Comparison of ENCODE assay signal across 29 cellular contexts in the genomic region with DNA sequence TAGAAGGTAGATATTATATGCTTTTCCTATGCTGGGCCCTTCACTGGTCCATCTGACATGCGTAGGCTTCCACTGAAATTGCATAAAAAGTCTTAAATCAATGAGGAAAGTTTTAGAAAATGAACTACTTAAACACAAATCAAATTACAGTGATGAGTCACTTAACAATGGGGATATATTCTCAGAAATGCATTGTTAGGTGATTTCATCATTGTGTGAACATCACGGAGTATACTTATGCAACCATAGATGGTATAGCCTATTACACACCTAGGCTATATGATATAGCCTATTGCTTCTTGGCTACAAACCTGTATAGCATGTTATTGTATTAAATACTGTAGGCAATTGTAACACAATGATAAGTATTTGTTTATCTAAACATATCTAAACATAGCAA. TPM values are rescaled to one million over a fixed set of nuclear protein-coding genes. Genes with fewer than 3 reads are reported as not detected.
DNase-seq lines count a peak whose midpoint lies in the region; ATAC-seq and TF ChIP-seq lines count a peak whose summit lies in the region.
"Had no signal": no experiment of that assay in that cellular context is flagged by ENCODE, and none has a peak within 500 bp of the region (broad histone marks: within the 10 kb centered on the region; RNA-seq: fewer than 3 reads in every experiment).

No MANE protein-coding gene starts in this region.

- H4K20me1 ChIP-seq in GM23338 (replicated peaks; ENCODE audit: insufficient read depth): no peaks in the 10 kb centered on the region

- H3K27me3 Mint-ChIP-seq in activated CD4-positive, alpha-beta memory T cell treated with anti-CD3 and anti-CD28 coated beads for 36 hours: no peaks in the 10 kb centered on the region
- no peaks in the 10 kb centered on the region for H3K27me3 Mint-ChIP-seq in activated CD4-positive, alpha-beta memory T cell treated with anti-CD3 and anti-CD28 coated beads, Interleukin-2, amount 10 ng/mL, durations not matched to agents 7 days and 5 days
- H3K27me3 Mint-ChIP-seq in GM23338 (ENCODE audit: insufficient read depth, low read depth, poor library complexity) (no peaks in the 10 kb centered on the region), activated B cell treated with CpG ODN at 0.5 μM for 24 hours (no peaks in the 10 kb centered on the region)
- H3K27me3 Mint-ChIP-seq: activated CD4-positive, alpha-beta T cell treated with anti-CD3 and anti-CD28 coated beads, Interleukin-2, amount 10 ng/mL, durations not matched to agents 24 days and 14 days had no signal

- no peaks in the 10 kb centered on the region for H3K36me3 ChIP-seq in GM23338 (ENCODE audit: insufficient read depth)
- H3K36me3 ChIP-seq: pancreas had no signal

- H2AFZ ChIP-seq in GM23338: no peak overlapping the region

- intact Hi-C loops in activated CD4-positive, alpha-beta memory T cell treated with anti-CD3 and anti-CD28 coated beads for 36 hours (cut with micrococcal nuclease): no loop called here
- intact Hi-C loops in activated B cell treated with CpG ODN at 0.5 μM for 24 hours (cut with micrococcal nuclease): no loop called here

- H3K27ac Mint-ChIP-seq in activated CD4-positive, alpha-beta memory T cell treated with anti-CD3 and anti-CD28 coated beads for 36 hours: peak overlapping the region; percentile 26
- no peak overlapping the region for H3K27ac Mint-ChIP-seq in activated CD4-positive, alpha-beta memory T cell treated with anti-CD3 and anti-CD28 coated beads, Interleukin-2, amount 10 ng/mL, durations not matched to agents 7 days and 5 days
- H3K27ac Mint-ChIP-seq in GM23338 (peak overlapping the region; percentile 35; the same call in 1 of the 2 replicates), activated B cell treated with CpG ODN at 0.5 μM for 24 hours (peak overlapping the region; percentile 75)
- H3K27ac Mint-ChIP-seq: activated CD4-positive, alpha-beta T cell treated with anti-CD3 and anti-CD28 coated beads, Interleukin-2, amount 10 ng/mL, durations not matched to agents 24 days and 14 days; activated T-helper 2 cell treated with anti-CD3 and anti-CD28 coated beads, Interferon-gamma antibody, Interleukin-2, Interleukin-4, amounts not matched to agents 10 μg/mL and 5 μg/mL and 100 μg/mL, durations not matched to agents 14 hours and 24 hours and 36 hours; endodermal cell; nephron progenitor cell; T-helper 1 cell treated with Interleukin-12 subunit alpha and Interleukin-12 subunit beta and Interleukin-4 antibody, amounts not matched to agents 30 μg/mL and 1 μg/mL, for 36 hours had no signal

- no peak overlapping the region for H3K4me2 ChIP-seq in GM23338
- H3K4me2 ChIP-seq: A549 had no signal

- ATAC-seq in GM23338: no peak
- no peak for ATAC-seq in activated B cell treated with CpG ODN at 0.5 μM for 24 hours (ENCODE audit: low read depth)
- peak; percentile 90 for ATAC-seq in foreskin keratinocyte
- ATAC-seq in GM18520 (IDR thresholded peaks at IDR 0.05; ENCODE audit: unreplicated experiment): no peak
- ATAC-seq: A549, HCT116, left lobe of liver, pancreas, right cardiac atrium had no signal

- H3K4me1 ChIP-seq in GM23338 (ENCODE audit: insufficient read depth): no peaks in the 10 kb centered on the region
- H3K4me1 ChIP-seq in foreskin keratinocyte: peaks cover 3% of the 10 kb centered on the region
- H3K4me1 ChIP-seq: A549, pancreas had no signal

- no peaks in the 10 kb centered on the region for H3F3A ChIP-seq in GM23338 (replicated peaks; ENCODE audit: low read depth)

- H3K27ac ChIP-seq in GM23338 (ENCODE audit: low read depth): no peak overlapping the region
- H3K27ac ChIP-seq in foreskin keratinocyte: no peak overlapping the region
- H3K27ac ChIP-seq: A549, pancreas had no signal

- H3K4me3 ChIP-seq in GM23338: no peak overlapping the region
- H3K4me3 ChIP-seq: A549, pancreas had no signal

- H3K27me3 ChIP-seq in GM23338 (ENCODE audit: insufficient read depth) (no peaks in the 10 kb centered on the region), foreskin keratinocyte (no peaks in the 10 kb centered on the region)
- H3K27me3 ChIP-seq: pancreas had no signal

- CTCF ChIA-PET in activated CD4-positive, alpha-beta memory T cell treated with anti-CD3 and anti-CD28 coated beads for 36 hours (lab: Charles Lee): interaction anchor here (0.7 to 1.3 kb wide), 2 partner anchors 23 to 177 kb away, joined by 3 read pairs; no protein-coding TSS in a partner anchor
- CTCF ChIA-PET in activated CD4-positive, alpha-beta memory T cell treated with anti-CD3 and anti-CD28 coated beads, Interleukin-2, amount 10 ng/mL, durations not matched to agents 7 days and 5 days (lab: Charles Lee): no interaction called here
- CTCF ChIA-PET in activated B cell treated with CpG ODN at 0.5 μM for 24 hours (lab: Charles Lee): interaction anchor here (1.8 kb wide), 1 partner anchor 11 kb away, joined by 5 read pairs; no protein-coding TSS in a partner anchor

- no peaks in the 10 kb centered on the region for H3K79me2 ChIP-seq in GM23338 (replicated peaks; ENCODE audit: insufficient read depth)

- no peaks in the 10 kb centered on the region for H3K9me3 Mint-ChIP-seq in activated CD4-positive, alpha-beta memory T cell treated with anti-CD3 and anti-CD28 coated beads for 36 hours
- H3K9me3 Mint-ChIP-seq in activated CD4-positive, alpha-beta memory T cell treated with anti-CD3 and anti-CD28 coated beads, Interleukin-2, amount 10 ng/mL, durations not matched to agents 7 days and 5 days: no peaks in the 10 kb centered on the region
- no peaks in the 10 kb centered on the region for H3K9me3 Mint-ChIP-seq in GM23338
- no peaks in the 10 kb centered on the region for H3K9me3 Mint-ChIP-seq in activated B cell treated with CpG ODN at 0.5 μM for 24 hours
- H3K9me3 Mint-ChIP-seq: activated CD4-positive, alpha-beta T cell treated with anti-CD3 and anti-CD28 coated beads, Interleukin-2, amount 10 ng/mL, durations not matched to agents 24 days and 14 days; activated T-helper 2 cell treated with anti-CD3 and anti-CD28 coated beads, Interferon-gamma antibody, Interleukin-2, Interleukin-4, amounts not matched to agents 10 μg/mL and 5 μg/mL and 100 μg/mL, durations not matched to agents 14 hours and 24 hours and 36 hours; endodermal cell; nephron progenitor cell; T-helper 1 cell treated with Interleukin-12 subunit alpha and Interleukin-12 subunit beta and Interleukin-4 antibody, amounts not matched to agents 30 μg/mL and 1 μg/mL, for 36 hours had no signal

- no peak overlapping the region for H3K4me3 Mint-ChIP-seq in activated CD4-positive, alpha-beta memory T cell treated with anti-CD3 and anti-CD28 coated beads for 36 hours
- H3K4me3 Mint-ChIP-seq in activated CD4-positive, alpha-beta memory T cell treated with anti-CD3 and anti-CD28 coated beads, Interleukin-2, amount 10 ng/mL, durations not matched to agents 7 days and 5 days: no peak overlapping the region
- H3K4me3 Mint-ChIP-seq in GM23338 (no peak overlapping the region), activated B cell treated with CpG ODN at 0.5 μM for 24 hours (no peak overlapping the region)
- H3K4me3 Mint-ChIP-seq: activated CD4-positive, alpha-beta T cell treated with anti-CD3 and anti-CD28 coated beads, Interleukin-2, amount 10 ng/mL, durations not matched to agents 24 days and 14 days; endodermal cell; nephron progenitor cell; T-helper 1 cell treated with Interleukin-12 subunit alpha and Interleukin-12 subunit beta and Interleukin-4 antibody, amounts not matched to agents 30 μg/mL and 1 μg/mL, for 36 hours had no signal

- TF ChIP-seq CTCF in GM23338 (conservative IDR thresholded peaks at IDR 0.05; ENCODE audit: low read depth in 2 of 2) (no peak), activated B cell treated with CpG ODN at 0.5 μM for 24 hours (IDR thresholded peaks at IDR 0.05) (no peak), foreskin keratinocyte (conservative IDR thresholded peaks at IDR 0.05) (no peak)

- peaks cover 22% of the 10 kb centered on the region for H3K4me1 Mint-ChIP-seq in activated CD4-positive, alpha-beta memory T cell treated with anti-CD3 and anti-CD28 coated beads for 36 hours (ENCODE audit: low read depth)
- H3K4me1 Mint-ChIP-seq in activated CD4-positive, alpha-beta memory T cell treated with anti-CD3 and anti-CD28 coated beads, Interleukin-2, amount 10 ng/mL, durations not matched to agents 7 days and 5 days: peaks cover 16% of the 10 kb centered on the region
- H3K4me1 Mint-ChIP-seq in GM23338 (no peaks in the 10 kb centered on the region), activated B cell treated with CpG ODN at 0.5 μM for 24 hours (peaks cover 74% of the 10 kb centered on the region)
- H3K4me1 Mint-ChIP-seq: endodermal cell, nephron progenitor cell had no signal

- no peak for DNase-seq in activated CD4-positive, alpha-beta memory T cell treated with anti-CD3 and anti-CD28 coated beads for 36 hours
- no peak for DNase-seq in activated CD4-positive, alpha-beta memory T cell treated with anti-CD3 and anti-CD28 coated beads, Interleukin-2, amount 10 ng/mL, durations not matched to agents 7 days and 5 days
- no peak for DNase-seq in GM23338 (ENCODE audit: low spot score)
- DNase-seq in activated B cell treated with CpG ODN at 0.5 μM for 24 hours: no peak
- DNase-seq in foreskin keratinocyte: peak; percentile 47 to 72
- no peak for DNase-seq in NCI-H2107 (lab: John Stamatoyannopoulos, UW)
- DNase-seq in GM19238 (ENCODE audit: insufficient read length, low spot score): no peak
- DNase-seq: activated CD4-positive, alpha-beta T cell treated with anti-CD3 and anti-CD28 coated beads, Interleukin-2, amount 10 ng/mL, durations not matched to agents 24 days and 14 days; cortex of kidney; DMS79 treated with DMSO at 0.1 percent for 48 hours; endodermal cell; KBM-7; NCI-H1048; NCI-H187 treated with DMSO at 0.1 percent for 48 hours; NCI-H345; nephron progenitor cell; pancreas; right cardiac atrium; SIG-M5; stimulated activated CD4-positive, alpha-beta T cell treated with anti-CD3 and anti-CD28 coated beads, Interleukin-12 subunit alpha, Interleukin-12 subunit beta, amount 100 ng/mL, for 4 hours; substantia nigra had no signal

- POLR2A ChIA-PET in activated CD4-positive, alpha-beta memory T cell treated with anti-CD3 and anti-CD28 coated beads for 36 hours (lab: Charles Lee): no interaction called here
- POLR2A ChIA-PET in activated CD4-positive, alpha-beta memory T cell treated with anti-CD3 and anti-CD28 coated beads, Interleukin-2, amount 10 ng/mL, durations not matched to agents 7 days and 5 days (lab: Charles Lee): interaction anchor here (1.3 kb wide), 1 partner anchor 24 kb away, joined by 4 read pairs; a partner anchor contains a TSS
- POLR2A ChIA-PET in activated B cell treated with CpG ODN at 0.5 μM for 24 hours (lab: Charles Lee): interaction anchor here (0.9 to 1.7 kb wide), 3 partner anchors 10 to 15 kb away, joined by 3 to 4 read pairs (median 4); a partner anchor contains a TSS

- no peaks in the 10 kb centered on the region for H3K9me2 ChIP-seq in GM23338 (ENCODE audit: insufficient read depth)

- no peaks in the 10 kb centered on the region for H3K36me3 Mint-ChIP-seq in activated CD4-positive, alpha-beta memory T cell treated with anti-CD3 and anti-CD28 coated beads for 36 hours
- peaks cover 23% of the 10 kb centered on the region for H3K36me3 Mint-ChIP-seq in activated CD4-positive, alpha-beta memory T cell treated with anti-CD3 and anti-CD28 coated beads, Interleukin-2, amount 10 ng/mL, durations not matched to agents 7 days and 5 days (ENCODE audit: low read depth)
- H3K36me3 Mint-ChIP-seq in GM23338 (ENCODE audit: low read depth) (no peaks in the 10 kb centered on the region), activated B cell treated with CpG ODN at 0.5 μM for 24 hours (ENCODE audit: low read depth) (peaks cover 39% of the 10 kb centered on the region)

RNA-seq across cellular contexts. Expression of a gene that starts 10.3 kb away (rescaled TPM):
- 1 to 10 TPM; 5.5 to 5.9 TPM for total RNA-seq in activated CD4-positive, alpha-beta memory T cell treated with anti-CD3 and anti-CD28 coated beads for 36 hours
- 10 to 100 TPM; 29.5 to 30.9 TPM for total RNA-seq in activated CD4-positive, alpha-beta memory T cell treated with anti-CD3 and anti-CD28 coated beads, Interleukin-2, amount 10 ng/mL, durations not matched to agents 7 days and 5 days
- total RNA-seq in GM23338 (2014; rRNA removed; shearing (Covaris generic)): not detected in 2 replicates
- polyA plus RNA-seq in GM23338 (2016; fragmentation: Nextera tagmentation; extraction: Ambion mirVana) (not detected in 2 replicates), foreskin keratinocyte (not detected in 2 replicates)
- total RNA-seq in activated B cell treated with CpG ODN at 0.5 μM for 24 hours (46.4 and 50.3 TPM in 2 replicates), foreskin keratinocyte (not detected in 2 replicates)
- total RNA-seq: endodermal cell, fibroblast of lung, left lobe of liver, right cardiac atrium had no signal
- polyA plus RNA-seq: A549, BJ, fibroblast of lung, right cardiac atrium had no signal

RNA-seq across cellular contexts. Expression of a gene that starts 23.5 kb away (rescaled TPM):
- 10 to 100 TPM; 32.6 to 33.5 TPM for total RNA-seq in activated CD4-positive, alpha-beta memory T cell treated with anti-CD3 and anti-CD28 coated beads for 36 hours
- 10 to 100 TPM; 36.4 to 36.7 TPM for total RNA-seq in activated CD4-positive, alpha-beta memory T cell treated with anti-CD3 and anti-CD28 coated beads, Interleukin-2, amount 10 ng/mL, durations not matched to agents 7 days and 5 days
- total RNA-seq in GM23338 (2014; rRNA removed; shearing (Covaris generic)): 11.8 and 24.5 TPM in 2 replicates
- polyA plus RNA-seq in GM23338 (2016; fragmentation: Nextera tagmentation; extraction: Ambion mirVana) (15.9 and 21.6 TPM in 2 replicates), foreskin keratinocyte (2.4 and 3.3 TPM in 2 replicates)
- total RNA-seq in activated B cell treated with CpG ODN at 0.5 μM for 24 hours (40.5 and 46.0 TPM in 2 replicates), foreskin keratinocyte (8.9 and 10.2 TPM in 2 replicates)

Comparison
In these comparisons a context has a peak if more than half of its experiments do, and no peak if none do; other contexts are left out.
1. DNase-seq: peak in foreskin keratinocyte (2 of 2); none in activated CD4-positive, alpha-beta memory T cell treated with anti-CD3 and anti-CD28 coated beads for 36 hours (single experiment), activated CD4-positive, alpha-beta memory T cell treated with anti-CD3 and anti-CD28 coated beads, Interleukin-2, amount 10 ng/mL, durations not matched to agents 7 days and 5 days (single experiment), GM23338 (single experiment), activated B cell treated with CpG ODN at 0.5 μM for 24 hours (single experiment), NCI-H2107 (single experiment) and GM19238 (single experiment).